In genomic region chr2:239178484-239178883, GRCh38 we compare ENCODE assay signal across 17 cellular contexts.
"Had no signal": no experiment of that assay in that cellular context is flagged by ENCODE, and none has a peak within 500 bp of the region (broad histone marks: within the 10 kb centered on the region; RNA-seq: fewer than 3 reads in every experiment).

No MANE protein-coding gene starts in this region.

- H3K9me3 ChIP-seq: psoas muscle, right lobe of liver had no signal

- H3K36me3 ChIP-seq: breast epithelium had no signal

- H3K4me1 ChIP-seq: ascending aorta, breast epithelium, psoas muscle, right lobe of liver had no signal

- H3K27me3 ChIP-seq: ascending aorta, breast epithelium, right lobe of liver had no signal

- H3K27ac Mint-ChIP-seq: activated CD4-positive, alpha-beta memory T cell treated with anti-CD3 and anti-CD28 coated beads for 36 hours; activated CD4-positive, alpha-beta T cell treated with anti-CD3 and anti-CD28 coated beads for 36 hours; memory B cell; nephron; T-cell had no signal

- H3K27ac ChIP-seq: ascending aorta, breast epithelium, right lobe of liver, SK-N-MC had no signal

- H3K4me3 ChIP-seq: ascending aorta, breast epithelium, psoas muscle, right lobe of liver, SK-N-MC had no signal

- ATAC-seq: activated CD4-positive, alpha-beta T cell treated with anti-CD3 and anti-CD28 coated beads for 36 hours; left ventricle myocardium superior; right lobe of liver; T-cell had no signal

- H3K4me1 Mint-ChIP-seq: memory B cell, T-cell had no signal

- DNase-seq: activated CD4-positive, alpha-beta memory T cell treated with anti-CD3 and anti-CD28 coated beads for 36 hours; activated CD4-positive, alpha-beta T cell treated with anti-CD3 and anti-CD28 coated beads for 36 hours; activated T-cell treated with anti-CD3 and anti-CD28 coated beads, Interleukin-2, amount 50 U/mL, for 48 hours; hippocampal formation; occipital lobe; Right ventricle myocardium superior; stimulated activated CD4-positive, alpha-beta T cell treated with anti-CD3 and anti-CD28 coated beads, Interleukin-1b, Interleukin-23, amount 100 ng/mL, for 48 hours; T1000 had no signal

- H3K27me3 Mint-ChIP-seq: activated CD4-positive, alpha-beta memory T cell treated with anti-CD3 and anti-CD28 coated beads for 36 hours; activated CD4-positive, alpha-beta T cell treated with anti-CD3 and anti-CD28 coated beads for 36 hours; memory B cell; T-cell had no signal

- H3K4me3 Mint-ChIP-seq: activated CD4-positive, alpha-beta memory T cell treated with anti-CD3 and anti-CD28 coated beads for 36 hours; activated CD4-positive, alpha-beta T cell treated with anti-CD3 and anti-CD28 coated beads for 36 hours; memory B cell; nephron; T-cell had no signal
